ENCODE assay signal across 12 cellular contexts in the genomic region with DNA sequence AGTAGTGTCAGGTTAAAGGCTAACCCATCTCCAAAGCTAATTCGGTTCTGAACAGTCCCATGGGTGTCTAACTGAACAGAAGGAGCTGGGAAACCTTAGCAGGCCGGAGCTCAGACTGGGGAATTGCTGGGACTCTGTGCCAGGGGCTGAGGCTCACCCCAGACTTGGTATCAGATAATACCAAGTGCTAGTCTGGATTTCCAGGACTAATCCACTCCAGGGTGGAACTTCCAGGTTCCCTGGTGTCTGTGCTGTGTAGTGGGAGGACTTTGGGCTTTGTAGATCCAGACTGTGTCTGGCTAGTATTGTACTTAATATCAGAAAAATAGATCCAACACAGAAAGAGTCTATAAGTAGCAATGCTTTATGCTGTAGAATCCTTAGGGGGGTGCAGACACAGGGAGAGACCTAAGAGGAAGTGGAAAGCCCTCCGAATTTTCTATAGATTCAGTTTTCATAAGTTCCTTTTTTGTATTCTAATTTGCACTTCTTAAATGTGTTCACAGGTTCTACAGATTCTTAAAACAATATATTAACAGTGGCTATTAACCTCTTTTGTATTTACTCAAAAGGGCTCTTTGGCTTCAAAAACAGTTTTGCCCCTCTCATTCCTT. TPM values are rescaled to one million over a fixed set of nuclear protein-coding genes. Genes with fewer than 3 reads are reported as not detected.
DNase-seq lines count a peak whose midpoint lies in the region; FAIRE-seq and TF ChIP-seq lines count a peak whose summit lies in the region.
"Had no signal": no experiment of that assay in that cellular context is flagged by ENCODE, and none has a peak within 500 bp of the region (broad histone marks: within the 10 kb centered on the region; RNA-seq: fewer than 3 reads in every experiment).

No MANE protein-coding gene starts in this region.

- 0 out of 2 replicates have a peak overlapping the region, but pooled peaks have one; percentile 95 for H3K27ac ChIP-seq in HUES6 (ENCODE audit: low read depth, low read length)
- H3K27ac ChIP-seq in astrocyte (ENCODE audit: low read depth, low read length): peak overlapping the region; percentile 5
- H3K27ac ChIP-seq: epithelial cell of prostate had no signal

- H3K79me2 ChIP-seq in astrocyte (ENCODE audit: insufficient read depth, low read length): peaks cover 75% of the 10 kb centered on the region

- peak overlapping the region; percentile 80 for H3K4me3 Mint-ChIP-seq in Calu3 (ENCODE audit: low read depth, unreplicated experiment)
- peak overlapping the region; percentile 95 for H3K4me3 Mint-ChIP-seq in astrocyte (ENCODE audit: unreplicated experiment)
- H3K4me3 Mint-ChIP-seq in neural crest cell: peak overlapping the region; percentile 96

- FAIRE-seq in astrocyte (lab: Jason Lieb, UNC): no peak

- H4K20me1 ChIP-seq in astrocyte (ENCODE audit: insufficient read depth, low read length): peaks cover 38% of the 10 kb centered on the region

- H2AFZ ChIP-seq in astrocyte (ENCODE audit: low read depth, low read length): no peak overlapping the region

- 73 to 81% methylated on average over 3 of the region's 3 CpGs for WGBS in lower leg skin, 2 donors

- TSS peak; percentile 20 for BruUV-seq in Calu3 (replicated peaks; lab: Mats Ljungman, UMichigan)

- CTCF ChIA-PET in Calu3 (lab: Charles Lee): no interaction called here

- H3K4me1 Mint-ChIP-seq in Calu3 (ENCODE audit: low read depth, unreplicated experiment): peaks cover 42% of the 10 kb centered on the region
- peaks cover 44% of the 10 kb centered on the region for H3K4me1 Mint-ChIP-seq in astrocyte (ENCODE audit: low read depth, unreplicated experiment)
- peaks cover 54% of the 10 kb centered on the region for H3K4me1 Mint-ChIP-seq in neural crest cell

- DNase-seq in Calu3 (no peak), astrocyte (ENCODE audit: low read depth) (no peak), neural crest cell (ENCODE audit: low read depth, low spot score) (no peak), lower leg skin (ENCODE audit: low spot score in 2 of 2) (no peak), RKO (ENCODE audit: low spot score) (no peak), COLO829 (ENCODE audit: low spot score) (no peak), C1 segment of cervical spinal cord (lab: John Stamatoyannopoulos, UW) (no peak)
- DNase-seq: NCI-H1694, occipital lobe, upper lobe of left lung had no signal

- peak overlapping the region; percentile 8 for H3K9ac ChIP-seq in HUES6 (ENCODE audit: low read length)
- H3K9ac ChIP-seq in astrocyte (ENCODE audit: low read length): peak overlapping the region; percentile 99

- intact Hi-C loops in Calu3 (cut with micrococcal nuclease; ENCODE audit: unreplicated experiment) (loop anchor here (5.0 to 10.0 kb wide), 3 partner anchors 98 to 240 kb away; a partner anchor contains a TSS), lower leg skin (cut with DNase I; ENCODE audit: low total_unique reads) (loop anchor here (5.0 kb wide), 1 partner anchor 317 kb away; a partner anchor contains a TSS)

- H3K27ac Mint-ChIP-seq in Calu3 (ENCODE audit: unreplicated experiment): peak overlapping the region; percentile 35
- H3K27ac Mint-ChIP-seq in astrocyte (ENCODE audit: unreplicated experiment): peak overlapping the region; percentile 95
- no peak overlapping the region for H3K27ac Mint-ChIP-seq in neural crest cell (ENCODE audit: unreplicated experiment)

- H3K36me3 Mint-ChIP-seq in Calu3 (ENCODE audit: insufficient read depth, unreplicated experiment) (peaks cover 43% of the 10 kb centered on the region), astrocyte (ENCODE audit: low read depth, unreplicated experiment) (no peaks in the 10 kb centered on the region), neural crest cell (ENCODE audit: low read depth) (no peaks in the 10 kb centered on the region)

- H3K4me2 ChIP-seq in astrocyte (ENCODE audit: low read length): peak overlapping the region; percentile 86

- H3K4me3 ChIP-seq in HUES6 (ENCODE audit: low read depth, low read length) (peak overlapping the region; percentile 92; the same call in 1 of the 2 replicates), astrocyte (ENCODE audit: insufficient read depth, low read depth, low read length) (peak overlapping the region; percentile 79), lower leg skin (ENCODE audit: low read depth, poor library complexity, severe bottlenecking) (no peak overlapping the region)

- H3K9me3 ChIP-seq in HUES6 (ENCODE audit: control insufficient read depth, insufficient read depth, low read depth, low read length) (no peaks in the 10 kb centered on the region), astrocyte (ENCODE audit: insufficient read depth, low read depth, low read length) (no peaks in the 10 kb centered on the region)
- H3K9me3 ChIP-seq: upper lobe of left lung had no signal

- TF ChIP-seq POLR2A in lower leg skin (IDR thresholded peaks at IDR 0.05): no peak

- H3K4me1 ChIP-seq in HUES6 (ENCODE audit: control insufficient read depth, insufficient read depth, low read length) (peaks cover 44% of the 10 kb centered on the region), astrocyte (ENCODE audit: insufficient read depth, low read length) (peaks cover 17% of the 10 kb centered on the region)

- H3K27me3 ChIP-seq in HUES6 (ENCODE audit: control insufficient read depth, insufficient read depth, low read length) (no peaks in the 10 kb centered on the region), astrocyte (ENCODE audit: insufficient read depth, low read length) (no peaks in the 10 kb centered on the region)
- H3K27me3 ChIP-seq: upper lobe of left lung had no signal

- H3K27me3 Mint-ChIP-seq in Calu3 (ENCODE audit: unreplicated experiment) (no peaks in the 10 kb centered on the region), astrocyte (ENCODE audit: low read depth, unreplicated experiment) (no peaks in the 10 kb centered on the region), neural crest cell (ENCODE audit: low read depth) (peaks cover 20% of the 10 kb centered on the region)

- H3K36me3 ChIP-seq in HUES6 (ENCODE audit: control insufficient read depth, insufficient read depth, low read length) (no peaks in the 10 kb centered on the region), astrocyte (ENCODE audit: insufficient read depth, low read length) (no peaks in the 10 kb centered on the region)
- H3K36me3 ChIP-seq: upper lobe of left lung had no signal

- no peak for TF ChIP-seq CTCF in Calu3 (IDR thresholded peaks at IDR 0.05; ENCODE audit: unreplicated experiment)
- no peak for TF ChIP-seq CTCF in astrocyte (IDR thresholded peaks at IDR 0.05; ENCODE audit: insufficient read depth, low read depth, low read length)
- no peak for TF ChIP-seq CTCF in neural crest cell (conservative IDR thresholded peaks at IDR 0.05)
- no peak for TF ChIP-seq CTCF in lower leg skin (IDR thresholded peaks at IDR 0.05)

- H3K9me3 Mint-ChIP-seq in Calu3 (ENCODE audit: low read depth, unreplicated experiment) (no peaks in the 10 kb centered on the region), astrocyte (ENCODE audit: unreplicated experiment) (no peaks in the 10 kb centered on the region), neural crest cell (no peaks in the 10 kb centered on the region)

RNA-seq across cellular contexts. Expression of a gene that starts 4.1 kb away (rescaled TPM):
- 23.8 and 26.2 TPM in 2 replicates for total RNA-seq in Calu3 (2022)
- total RNA-seq in astrocyte: 35.7 and 39.7 TPM in 2 replicates
- 13.0 and 21.2 TPM in 2 replicates for total RNA-seq in neural crest cell
- 10 to 100 TPM in 1 of 4 donors, 1 to 10 TPM in 3; 2.6 to 17.9 (median 3.7) TPM for total RNA-seq in lower leg skin
